ENCODE assay signal across 12 cellular contexts in genomic region chr5:93503598-93504067, GRCh38.
DNase-seq lines count a peak whose midpoint lies in the region; ATAC-seq and TF ChIP-seq lines count a peak whose summit lies in the region.
"Had no signal": no experiment of that assay in that cellular context is flagged by ENCODE, and none has a peak within 500 bp of the region (broad histone marks: within the 10 kb centered on the region; RNA-seq: fewer than 3 reads in every experiment).

No MANE protein-coding gene starts in this region.

- H3K27ac Mint-ChIP-seq in GM23338 (no peak overlapping the region), nephron progenitor cell (no peak overlapping the region)
- no peak overlapping the region for H3K27ac Mint-ChIP-seq in activated CD8-positive, alpha-beta T cell treated with anti-CD3 and anti-CD28 coated beads, Interleukin-2, amount 10 ng/mL, durations not matched to agents 7 days and 5 days

- TF ChIP-seq RAD21 in SK-N-SH (IDR thresholded peaks at IDR 0.05; ENCODE audit: low read length) = no peak

- H3K27me3 Mint-ChIP-seq in GM23338 (ENCODE audit: insufficient read depth, low read depth, poor library complexity) (no peaks in the 10 kb centered on the region), nephron progenitor cell (ENCODE audit: low read depth, poor library complexity) (peaks cover 4% of the 10 kb centered on the region)
- no peaks in the 10 kb centered on the region for H3K27me3 Mint-ChIP-seq in activated CD8-positive, alpha-beta T cell treated with anti-CD3 and anti-CD28 coated beads, Interleukin-2, amount 10 ng/mL, durations not matched to agents 7 days and 5 days (ENCODE audit: low read depth)

- peak in 1 of 2 experiments; percentile 54; a peak in 1 of 4 replicates for TF ChIP-seq EP300 in SK-N-SH (IDR thresholded peaks at IDR 0.05; ENCODE audit: borderline replicate concordance in 1 of 2, low read depth in 1 of 2, low read length in 1 of 2)

- H3K36me3 Mint-ChIP-seq in GM23338 (ENCODE audit: low read depth) (no peaks in the 10 kb centered on the region; the same call in 2 of the 3 replicates), nephron progenitor cell (ENCODE audit: low read depth) (peaks cover 57% of the 10 kb centered on the region)
- no peaks in the 10 kb centered on the region for H3K36me3 Mint-ChIP-seq in activated CD8-positive, alpha-beta T cell treated with anti-CD3 and anti-CD28 coated beads, Interleukin-2, amount 10 ng/mL, durations not matched to agents 7 days and 5 days (ENCODE audit: low read depth)

- CTCF ChIA-PET in SK-N-SH (lab: Yijun Ruan, JAX) = no interaction called here
- CTCF ChIA-PET in activated CD8-positive, alpha-beta T cell treated with anti-CD3 and anti-CD28 coated beads, Interleukin-2, amount 10 ng/mL, durations not matched to agents 7 days and 5 days (lab: Charles Lee) = no interaction called here

- peak overlapping the region; percentile 10; the same call in 1 of the 2 replicates for H3K4me2 ChIP-seq in SK-N-SH
- no peak overlapping the region for H3K4me2 ChIP-seq in GM23338

- H3K27me3 ChIP-seq in SK-N-SH (ENCODE audit: insufficient read depth) = no peaks in the 10 kb centered on the region
- H3K27me3 ChIP-seq in GM23338 (ENCODE audit: insufficient read depth) = no peaks in the 10 kb centered on the region

- peaks cover 13% of the 10 kb centered on the region for H3F3A ChIP-seq in SK-N-SH (replicated peaks; ENCODE audit: insufficient read depth)
- H3F3A ChIP-seq in GM23338 (replicated peaks; ENCODE audit: low read depth) = no peaks in the 10 kb centered on the region

- DNase-seq in GM04503 (ENCODE audit: low read depth) (peak; percentile 91), SK-N-SH (no peak), fibroblast of gingiva (ENCODE audit: low read depth) (peak; percentile 83), pulmonary artery endothelial cell (ENCODE audit: low read depth, low spot score) (peak; percentile 39), GM23338 (ENCODE audit: low spot score) (no peak), nephron progenitor cell (no peak), OCI-M2 (lab: John Stamatoyannopoulos, UW; ENCODE audit: unreplicated experiment) (no peak)
- no peak for DNase-seq in activated CD8-positive, alpha-beta T cell treated with anti-CD3 and anti-CD28 coated beads, Interleukin-2, amount 10 ng/mL, durations not matched to agents 7 days and 5 days
- DNase-seq: activated naive CD4-positive, alpha-beta T cell treated with Interleukin-2 at 50 U/mL for 16 hours; DMS 273 treated with DMSO at 0.1 percent for 48 hours; NCI-H1105; NCI-H510A had no signal

- no peak for TF ChIP-seq CTCF in SK-N-SH (IDR thresholded peaks at IDR 0.05)
- TF ChIP-seq CTCF in GM23338 (conservative IDR thresholded peaks at IDR 0.05; ENCODE audit: low read depth in 2 of 2) = no peak
- TF ChIP-seq CTCF in nephron progenitor cell (IDR thresholded peaks at IDR 0.05) = no peak

- H3K9me3 ChIP-seq in SK-N-SH = no peaks in the 10 kb centered on the region

- H3K4me1 Mint-ChIP-seq in GM23338 = no peaks in the 10 kb centered on the region
- peaks cover 14% of the 10 kb centered on the region for H3K4me1 Mint-ChIP-seq in nephron progenitor cell
- no peaks in the 10 kb centered on the region for H3K4me1 Mint-ChIP-seq in activated CD8-positive, alpha-beta T cell treated with anti-CD3 and anti-CD28 coated beads, Interleukin-2, amount 10 ng/mL, durations not matched to agents 7 days and 5 days (ENCODE audit: low read depth)

- 20% methylated on average over 1 of the region's 1 CpG for WGBS in SK-N-SH (ENCODE audit: low lambda C conversion rate)

- ATAC-seq in GM23338 = no peak
- ATAC-seq in activated CD8-positive, alpha-beta T cell treated with anti-CD3 and anti-CD28 coated beads, Interleukin-2, amount 10 ng/mL, durations not matched to agents 7 days and 5 days = no peak

- H3K4me1 ChIP-seq in SK-N-SH (ENCODE audit: control insufficient read depth in 1 of 2, insufficient read depth in 2 of 2, low read depth in 1 of 2, low read length in 1 of 2) (peaks cover 4 to 11% of the 10 kb centered on the region in 2 experiments), GM23338 (ENCODE audit: insufficient read depth) (no peaks in the 10 kb centered on the region)

- H4K20me1 ChIP-seq in SK-N-SH (ENCODE audit: insufficient read depth) (no peaks in the 10 kb centered on the region), GM23338 (replicated peaks; ENCODE audit: insufficient read depth) (0 out of 2 replicates have a peak, but pooled peaks cover 3% of the 10 kb centered on the region)

- H3K4me3 Mint-ChIP-seq in GM23338 (no peak overlapping the region), nephron progenitor cell (no peak overlapping the region)
- no peak overlapping the region for H3K4me3 Mint-ChIP-seq in activated CD8-positive, alpha-beta T cell treated with anti-CD3 and anti-CD28 coated beads, Interleukin-2, amount 10 ng/mL, durations not matched to agents 7 days and 5 days

- no peak overlapping the region for H3K4me3 ChIP-seq in SK-N-SH (ENCODE audit: low read depth in 2 of 2, low read length in 1 of 2)
- H3K4me3 ChIP-seq in GM23338 = no peak overlapping the region

- peak overlapping the region; percentile 4; the same call in 1 of the 2 replicates for H2AFZ ChIP-seq in SK-N-SH (ENCODE audit: low read depth)
- no peak overlapping the region; the same call in 1 of the 2 replicates for H2AFZ ChIP-seq in GM23338

- H3K9me3 Mint-ChIP-seq in GM23338 = no peaks in the 10 kb centered on the region; the same call in 2 of the 3 replicates
- H3K9me3 Mint-ChIP-seq in nephron progenitor cell = peaks cover 18% of the 10 kb centered on the region
- no peaks in the 10 kb centered on the region for H3K9me3 Mint-ChIP-seq in activated CD8-positive, alpha-beta T cell treated with anti-CD3 and anti-CD28 coated beads, Interleukin-2, amount 10 ng/mL, durations not matched to agents 7 days and 5 days (ENCODE audit: insufficient read depth)

- no peaks in the 10 kb centered on the region for H3K79me2 ChIP-seq in SK-N-SH (ENCODE audit: insufficient read depth)
- no peaks in the 10 kb centered on the region for H3K79me2 ChIP-seq in GM23338 (replicated peaks; ENCODE audit: insufficient read depth)

- H3K9ac ChIP-seq in SK-N-SH = peak overlapping the region; percentile 50; the same call in 1 of the 2 replicates

- POLR2A ChIA-PET in SK-N-SH (lab: Yijun Ruan, JAX) = no interaction called here
- POLR2A ChIA-PET in activated CD8-positive, alpha-beta T cell treated with anti-CD3 and anti-CD28 coated beads, Interleukin-2, amount 10 ng/mL, durations not matched to agents 7 days and 5 days (lab: Charles Lee) = no interaction called here

- H3K9me2 ChIP-seq in SK-N-SH (no peaks in the 10 kb centered on the region), GM23338 (ENCODE audit: insufficient read depth) (no peaks in the 10 kb centered on the region; the same call in 1 of the 2 replicates)

- peak overlapping the region; percentile 43 to 96; a peak in 3 of 4 replicates for H3K27ac ChIP-seq in SK-N-SH (ENCODE audit: low read depth in 2 of 2, low read length in 1 of 2)
- H3K27ac ChIP-seq in GM23338 (ENCODE audit: low read depth) = no peak overlapping the region

- H3K36me3 ChIP-seq in SK-N-SH (replicated peaks in 1 of 2; ENCODE audit: control insufficient read depth in 1 of 2, insufficient read depth in 2 of 2, low read length in 1 of 2) (peaks cover 0 to 22% of the 10 kb centered on the region in 2 experiments), GM23338 (ENCODE audit: insufficient read depth) (no peaks in the 10 kb centered on the region)

TF ChIP-seq in SK-N-SH, 30 proteins besides CTCF, POLR2A, EP300 and RAD21 (continues in another document):
- TF ChIP-seq GABPA (IDR thresholded peaks at IDR 0.05; ENCODE audit: low read depth) (no peak), YY1 (IDR thresholded peaks at IDR 0.05; ENCODE audit: low read depth) (peak; percentile 50; the same call in 1 of the 2 replicates), FOXM1 (IDR thresholded peaks at IDR 0.05; ENCODE audit: low read depth) (no peak), RXRA (IDR thresholded peaks at IDR 0.05; ENCODE audit: borderline replicate concordance, low read depth) (no peak), POLR2AphosphoS5 (IDR thresholded peaks at IDR 0.05; ENCODE audit: low read depth, low read length) (peak; percentile 36; the same call in 1 of the 2 replicates), JUND (IDR thresholded peaks at IDR 0.05) (peak; percentile 80), SIN3A (IDR thresholded peaks at IDR 0.05; ENCODE audit: borderline replicate concordance, low read depth, low read length) (no peak), PBX3 (IDR thresholded peaks at IDR 0.05) (peak; percentile 86), FOSL2 (IDR thresholded peaks at IDR 0.05; ENCODE audit: borderline replicate concordance, low read depth) (peak; percentile 87)

TF ChIP-seq in GM23338, 12 proteins besides CTCF, POLR2A, EP300 and RAD21 (continues in another document):
- no peak for TF ChIP-seq CREB1 (CRISPR knock-in tag; IDR thresholded peaks at IDR 0.05; ENCODE audit: low read depth)
- no peak for TF ChIP-seq JUNB (IDR thresholded peaks at IDR 0.05; ENCODE audit: unreplicated experiment)
- no peak for TF ChIP-seq REST (IDR thresholded peaks at IDR 0.05; ENCODE audit: unreplicated experiment)
- TF ChIP-seq EZH2 (IDR thresholded peaks at IDR 0.05; ENCODE audit: low read depth, unreplicated experiment) = no peak
- TF ChIP-seq STAT1 (IDR thresholded peaks at IDR 0.05; ENCODE audit: unreplicated experiment) = no peak
- no peak for TF ChIP-seq NANOG (IDR thresholded peaks at IDR 0.05; ENCODE audit: borderline replicate concordance)
- no peak for TF ChIP-seq EZH2phosphoT487 (IDR thresholded peaks at IDR 0.05; ENCODE audit: unreplicated experiment)

Comparison
In these comparisons a context has a peak if more than half of its experiments do, and no peak if none do; other contexts are left out.
1. DNase-seq: peak in GM04503 (single experiment), fibroblast of gingiva (single experiment) and pulmonary artery endothelial cell (single experiment); none in SK-N-SH (single experiment), GM23338 (single experiment), nephron progenitor cell (single experiment), OCI-M2 (single experiment) and activated CD8-positive, alpha-beta T cell treated with anti-CD3 and anti-CD28 coated beads, Interleukin-2, amount 10 ng/mL, durations not matched to agents 7 days and 5 days (single experiment).